1 cellular context compared by ENCODE assay signal in the genomic region with DNA sequence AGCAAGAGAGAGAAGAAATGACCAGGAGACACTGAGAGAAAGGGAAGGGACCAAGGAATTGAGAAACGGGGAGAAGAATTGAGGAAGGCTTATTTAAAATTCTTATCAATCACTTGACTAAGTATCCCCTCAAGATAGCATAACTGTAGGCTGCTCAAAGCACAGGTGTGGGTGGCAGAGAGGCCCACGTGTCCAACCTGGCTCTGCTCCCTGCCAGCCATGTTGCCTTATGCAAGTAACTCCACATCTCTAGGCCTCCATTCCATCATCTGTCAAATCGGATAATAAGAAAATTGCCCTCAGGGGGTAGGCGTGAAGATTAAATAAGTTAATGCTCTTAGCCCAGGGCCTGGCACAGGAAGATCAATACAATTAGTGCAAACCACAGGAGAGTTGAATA.
TF ChIP-seq lines count a peak whose summit lies in the region.

No MANE protein-coding gene starts in this region.

TF ChIP-seq in IMR-90, 13 proteins besides CTCF, POLR2A, EP300 and RAD21:
- TF ChIP-seq MAFK (IDR thresholded peaks at IDR 0.05; ENCODE audit: low read depth, low read length): no peak
- TF ChIP-seq ELK1 (IDR thresholded peaks at IDR 0.05; ENCODE audit: borderline replicate concordance, low read depth, low read length): no peak
- TF ChIP-seq SMC3 (IDR thresholded peaks at IDR 0.05; ENCODE audit: low read depth, low read length): no peak
- no peak for TF ChIP-seq MAZ (IDR thresholded peaks at IDR 0.05; ENCODE audit: borderline replicate concordance, low read depth, low read length)
- TF ChIP-seq NFE2L2 (IDR thresholded peaks at IDR 0.05; ENCODE audit: low read depth, low read length): no peak
- TF ChIP-seq CEBPB (IDR thresholded peaks at IDR 0.05; ENCODE audit: low read depth, low read length): no peak
- TF ChIP-seq RFX5 (IDR thresholded peaks at IDR 0.05; ENCODE audit: low read depth, low read length): no peak
- TF ChIP-seq RCOR1 (IDR thresholded peaks at IDR 0.05; ENCODE audit: insufficient replicate concordance, low read length): no peak
- TF ChIP-seq CHD1 (IDR thresholded peaks at IDR 0.05; ENCODE audit: low read depth, low read length): no peak
- no peak for TF ChIP-seq MXI1 (IDR thresholded peaks at IDR 0.05; ENCODE audit: borderline replicate concordance, low read depth, low read length)
- TF ChIP-seq FOS (IDR thresholded peaks at IDR 0.05; ENCODE audit: low read depth, low read length): no peak
- TF ChIP-seq, protein P1, sequence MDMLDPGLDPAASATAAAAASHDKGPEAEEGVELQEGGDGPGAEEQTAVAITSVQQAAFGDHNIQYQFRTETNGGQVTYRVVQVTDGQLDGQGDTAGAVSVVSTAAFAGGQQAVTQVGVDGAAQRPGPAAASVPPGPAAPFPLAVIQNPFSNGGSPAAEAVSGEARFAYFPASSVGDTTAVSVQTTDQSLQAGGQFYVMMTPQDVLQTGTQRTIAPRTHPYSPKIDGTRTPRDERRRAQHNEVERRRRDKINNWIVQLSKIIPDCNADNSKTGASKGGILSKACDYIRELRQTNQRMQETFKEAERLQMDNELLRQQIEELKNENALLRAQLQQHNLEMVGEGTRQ (IDR thresholded peaks at IDR 0.05; ENCODE audit: low read depth, low read length): no peak
TF ChIP-seq in IMR-90: peak in this region for 0.
